11 cellular contexts compared by ENCODE assay signal in genomic region chr11:118838905-118839553, GRCh38. TPM values are rescaled to one million over a fixed set of nuclear protein-coding genes. Genes with fewer than 3 reads are reported as not detected.
DNase-seq lines count a peak whose midpoint lies in the region; ATAC-seq and TF ChIP-seq lines count a peak whose summit lies in the region.
"Had no signal": no experiment of that assay in that cellular context is flagged by ENCODE, and none has a peak within 500 bp of the region (broad histone marks: within the 10 kb centered on the region; RNA-seq: fewer than 3 reads in every experiment).

No MANE protein-coding gene starts in this region.

- no peak for DNase-seq in activated CD4-positive, alpha-beta T cell treated with anti-CD3 and anti-CD28 coated beads, Interleukin-2, amount 10 ng/mL, durations not matched to agents 7 days and 5 days
- no peak for DNase-seq in activated CD4-positive, alpha-beta T cell treated with anti-CD3 and anti-CD28 coated beads, Interleukin-2, amount 50 U/mL, for 1 hour
- DNase-seq in NOMO-1 treated with dmso at 0.1 percent for 144 hours (lab: John Stamatoyannopoulos, UW; ENCODE audit: unreplicated experiment) (peak; percentile 62), testis (no peak), ureter (ENCODE audit: low spot score) (no peak), dorsolateral prefrontal cortex (no peak)
- DNase-seq in stimulated activated naive B cell treated with anti-CD40 and anti-IgM and Interleukin-4, amounts not matched to agents 10 μg/mL and 1 μg/mL and 100 μg/mL, for 72 hours = peak; percentile 58
- DNase-seq: ACHN, NCI-H2081 treated with DMSO at 0.1 percent for 48 hours had no signal

- WGBS in testis, 2 donors = 92 to 94% methylated on average over 4 of the region's 4 CpGs

- POLR2A ChIA-PET in activated CD4-positive, alpha-beta T cell treated with anti-CD3 and anti-CD28 coated beads, Interleukin-2, amount 10 ng/mL, durations not matched to agents 7 days and 5 days (lab: Charles Lee) = no interaction called here

- H3K9me3 Mint-ChIP-seq in activated CD4-positive, alpha-beta T cell treated with anti-CD3 and anti-CD28 coated beads, Interleukin-2, amount 10 ng/mL, durations not matched to agents 7 days and 5 days = no peaks in the 10 kb centered on the region
- H3K9me3 Mint-ChIP-seq in stimulated activated naive B cell treated with anti-CD40 and anti-IgM and Interleukin-4, amounts not matched to agents 10 μg/mL and 1 μg/mL and 100 μg/mL, for 72 hours = no peaks in the 10 kb centered on the region

- H3K36me3 ChIP-seq in testis (ENCODE audit: low read depth, missing control alignments) = no peaks in the 10 kb centered on the region

- H3K4me3 ChIP-seq in testis = no peak overlapping the region
- H3K4me3 ChIP-seq in dorsolateral prefrontal cortex = no peak overlapping the region

- H3K4me1 Mint-ChIP-seq in activated CD4-positive, alpha-beta T cell treated with anti-CD3 and anti-CD28 coated beads, Interleukin-2, amount 10 ng/mL, durations not matched to agents 7 days and 5 days = peaks cover 37% of the 10 kb centered on the region
- peaks cover 31 to 70% of the 10 kb centered on the region in 2 donors for H3K4me1 Mint-ChIP-seq in stimulated activated naive B cell treated with anti-CD40 and anti-IgM and Interleukin-4, amounts not matched to agents 10 μg/mL and 1 μg/mL and 100 μg/mL, for 72 hours

- ATAC-seq in HG02678 (IDR thresholded peaks at IDR 0.05; ENCODE audit: unreplicated experiment) = peak; percentile 76
- peak; percentile 85 to 91 for ATAC-seq in stimulated activated naive B cell treated with anti-CD40 and anti-IgM and Interleukin-4, amounts not matched to agents 10 μg/mL and 1 μg/mL and 100 μg/mL, for 72 hours (replicated peaks)

- peaks cover 2% of the 10 kb centered on the region for H3K36me3 Mint-ChIP-seq in activated CD4-positive, alpha-beta T cell treated with anti-CD3 and anti-CD28 coated beads, Interleukin-2, amount 10 ng/mL, durations not matched to agents 7 days and 5 days (ENCODE audit: low read depth)
- H3K36me3 Mint-ChIP-seq in stimulated activated naive B cell treated with anti-CD40 and anti-IgM and Interleukin-4, amounts not matched to agents 10 μg/mL and 1 μg/mL and 100 μg/mL, for 72 hours = no peaks in the 10 kb centered on the region

- no peaks in the 10 kb centered on the region for H3K27me3 Mint-ChIP-seq in activated CD4-positive, alpha-beta T cell treated with anti-CD3 and anti-CD28 coated beads, Interleukin-2, amount 10 ng/mL, durations not matched to agents 7 days and 5 days
- H3K27me3 Mint-ChIP-seq in stimulated activated naive B cell treated with anti-CD40 and anti-IgM and Interleukin-4, amounts not matched to agents 10 μg/mL and 1 μg/mL and 100 μg/mL, for 72 hours = no peaks in the 10 kb centered on the region

- H3K27ac Mint-ChIP-seq in activated CD4-positive, alpha-beta T cell treated with anti-CD3 and anti-CD28 coated beads, Interleukin-2, amount 10 ng/mL, durations not matched to agents 7 days and 5 days = peak overlapping the region; percentile 1
- H3K27ac Mint-ChIP-seq in stimulated activated naive B cell treated with anti-CD40 and anti-IgM and Interleukin-4, amounts not matched to agents 10 μg/mL and 1 μg/mL and 100 μg/mL, for 72 hours = peak overlapping the region; percentile 53

- H3K9me3 ChIP-seq in testis = no peaks in the 10 kb centered on the region

- no peaks in the 10 kb centered on the region for H3K4me1 ChIP-seq in testis

- intact Hi-C loops in testis (cut with DNase I; ENCODE audit: low total_unique reads) (no loop called here), dorsolateral prefrontal cortex (cut with DNase I) (no loop called here)

- H3K27ac ChIP-seq in testis (no peak overlapping the region), dorsolateral prefrontal cortex (no peak overlapping the region)

- H3K4me3 Mint-ChIP-seq in activated CD4-positive, alpha-beta T cell treated with anti-CD3 and anti-CD28 coated beads, Interleukin-2, amount 10 ng/mL, durations not matched to agents 7 days and 5 days = no peak overlapping the region
- H3K4me3 Mint-ChIP-seq in stimulated activated naive B cell treated with anti-CD40 and anti-IgM and Interleukin-4, amounts not matched to agents 10 μg/mL and 1 μg/mL and 100 μg/mL, for 72 hours = no peak overlapping the region

- CTCF ChIA-PET in activated CD4-positive, alpha-beta T cell treated with anti-CD3 and anti-CD28 coated beads, Interleukin-2, amount 10 ng/mL, durations not matched to agents 7 days and 5 days (lab: Charles Lee) = interaction anchor here (0.6 to 2.9 kb wide), 3 partner anchors 13 to 148 kb away, joined by 3 to 10 read pairs (median 3); partner anchors contain the start of gene DDX6

- no peaks in the 10 kb centered on the region for H3K27me3 ChIP-seq in testis
- H3K27me3 ChIP-seq in dorsolateral prefrontal cortex = no peaks in the 10 kb centered on the region

- TF ChIP-seq POLR2A in testis (IDR thresholded peaks at IDR 0.05) = no peak

- no peak for TF ChIP-seq CTCF in testis (IDR thresholded peaks at IDR 0.05)
- no peak for TF ChIP-seq CTCF in dorsolateral prefrontal cortex (IDR thresholded peaks at IDR 0.05 in 54 of 56, conservative IDR thresholded peaks at IDR 0.05 in 2 of 56; ENCODE audit: low read depth in 1 of 56, partially characterized antibody in 56 of 56)

RNA-seq across cellular contexts. Expression of gene CXCR5, which starts 44.7 kb away (rescaled TPM):
- total RNA-seq in activated CD4-positive, alpha-beta T cell treated with anti-CD3 and anti-CD28 coated beads, Interleukin-2, amount 10 ng/mL, durations not matched to agents 7 days and 5 days = under 1 TPM; 0.50 to 0.52 TPM
- under 1 TPM in 1 of 2 donors, not detected in 1; 0.06 TPM for total RNA-seq in testis
- polyA plus RNA-seq in testis (ENCODE audit: insufficient read depth, low read depth, low replicate concordance) = 0.22 TPM
- total RNA-seq in ureter = not detected
- not detected for total RNA-seq in dorsolateral prefrontal cortex
- total RNA-seq: dermis microvascular lymphatic vessel endothelial cell had no signal

RNA-seq across cellular contexts. Expression of gene DDX6, which starts 48.1 kb away (rescaled TPM):
- total RNA-seq in activated CD4-positive, alpha-beta T cell treated with anti-CD3 and anti-CD28 coated beads, Interleukin-2, amount 10 ng/mL, durations not matched to agents 7 days and 5 days = 100 to 1,000 TPM; 163 to 180 TPM
- total RNA-seq in testis (100 to 1,000 TPM; 105 to 124 TPM), ureter (174 TPM), dorsolateral prefrontal cortex (100 to 1,000 TPM; 139 to 229 (median 190) TPM)
- polyA plus RNA-seq in testis (ENCODE audit: insufficient read depth, low read depth, low replicate concordance) = 63.5 TPM

Comparison
In these comparisons a context has a peak if more than half of its experiments do, and no peak if none do; other contexts are left out.
1. DNase-seq: peak in NOMO-1 treated with dmso at 0.1 percent for 144 hours (single experiment) and stimulated activated naive B cell treated with anti-CD40 and anti-IgM and Interleukin-4, amounts not matched to agents 10 μg/mL and 1 μg/mL and 100 μg/mL, for 72 hours (single experiment); none in activated CD4-positive, alpha-beta T cell treated with anti-CD3 and anti-CD28 coated beads, Interleukin-2, amount 10 ng/mL, durations not matched to agents 7 days and 5 days (single experiment), activated CD4-positive, alpha-beta T cell treated with anti-CD3 and anti-CD28 coated beads, Interleukin-2, amount 50 U/mL, for 1 hour (single experiment), testis (single experiment), ureter (single experiment) and dorsolateral prefrontal cortex (0 of 10).